ENCODE assay signal across 8 cellular contexts in genomic region chr3:63912768-63913588, GRCh38. TPM values are rescaled to one million over a fixed set of nuclear protein-coding genes. Genes with fewer than 3 reads are reported as not detected.
DNase-seq lines count a peak whose midpoint lies in the region; ATAC-seq and TF ChIP-seq lines count a peak whose summit lies in the region.

No MANE protein-coding gene starts in this region.

- H3K36me3 Mint-ChIP-seq in activated CD8-positive, alpha-beta T cell treated with anti-CD3 and anti-CD28 coated beads, Interleukin-2, amount 10 ng/mL, durations not matched to agents 7 days and 5 days (ENCODE audit: low read depth) = peaks cover 44% of the 10 kb centered on the region
- H3K36me3 Mint-ChIP-seq in endodermal cell (ENCODE audit: low read depth) = peaks cover 42% of the 10 kb centered on the region

- WGBS in endodermal cell (ENCODE audit: insufficient coverage in 1 of 2, insufficient read length in 1 of 2), 2 experiments = 8 to 18% methylated on average over 7 to 41 of the region's 46 CpGs

- DNase-seq in AG08396 (ENCODE audit: low spot score) (peak; percentile 71), endodermal cell (peak; percentile 76), DMS114 treated with DMSO at 0.1 percent for 48 hours (lab: John Stamatoyannopoulos, UW; ENCODE audit: unreplicated experiment) (no peak)
- peak; percentile 51 for DNase-seq in activated CD8-positive, alpha-beta T cell treated with anti-CD3 and anti-CD28 coated beads, Interleukin-2, amount 10 ng/mL, durations not matched to agents 7 days and 5 days
- DNase-seq in stimulated activated CD8-positive, alpha-beta memory T cell treated with anti-CD3 and anti-CD28 coated beads, Interleukin-7, amount 100 ng/mL, for 24 hours (ENCODE audit: low read depth) = peak; percentile 16

- H3K9me3 ChIP-seq in KOPT-K1 (ENCODE audit: insufficient read depth, low read length, poor library complexity, severe bottlenecking) (no peaks in the 10 kb centered on the region), endodermal cell (ENCODE audit: control insufficient read depth, low read length) (no peaks in the 10 kb centered on the region), mucosa of stomach (ENCODE audit: control insufficient read depth, low read length) (no peaks in the 10 kb centered on the region)

- H3K9ac ChIP-seq in endodermal cell (ENCODE audit: extremely low read depth, low read length, poor library complexity, severe bottlenecking) = peak overlapping the region; percentile 47
- peak overlapping the region; percentile 72 for H3K9ac ChIP-seq in mucosa of stomach (ENCODE audit: low read length)

- H3K27ac Mint-ChIP-seq in activated CD8-positive, alpha-beta T cell treated with anti-CD3 and anti-CD28 coated beads, Interleukin-2, amount 10 ng/mL, durations not matched to agents 7 days and 5 days = peak overlapping the region; percentile 92
- H3K27ac Mint-ChIP-seq in endodermal cell = peak overlapping the region; percentile 91

- no peak for TF ChIP-seq CTCF in endodermal cell (conservative IDR thresholded peaks at IDR 0.05)

- H3K4me1 ChIP-seq in endodermal cell (ENCODE audit: control insufficient read depth, insufficient read depth, low read length) = peaks cover 6% of the 10 kb centered on the region
- peaks cover 16% of the 10 kb centered on the region for H3K4me1 ChIP-seq in mucosa of stomach (ENCODE audit: control insufficient read depth, insufficient read depth, low read length)

- CTCF ChIA-PET in activated CD8-positive, alpha-beta T cell treated with anti-CD3 and anti-CD28 coated beads, Interleukin-2, amount 10 ng/mL, durations not matched to agents 7 days and 5 days (lab: Charles Lee) = interaction anchor here (1.4 to 3.6 kb wide), 2 partner anchors 55 to 111 kb away, joined by 3 to 15 read pairs; partner anchors contain the start of gene PSMD6

- H3K27ac ChIP-seq in KOPT-K1 (ENCODE audit: low read depth, low read length, poor library complexity, severe bottlenecking) = peak overlapping the region; percentile 88
- H3K27ac ChIP-seq in endodermal cell (ENCODE audit: low read depth, low read length) = no peak overlapping the region

- peaks cover 53% of the 10 kb centered on the region for H3K4me1 Mint-ChIP-seq in activated CD8-positive, alpha-beta T cell treated with anti-CD3 and anti-CD28 coated beads, Interleukin-2, amount 10 ng/mL, durations not matched to agents 7 days and 5 days (ENCODE audit: low read depth)
- peaks cover 21% of the 10 kb centered on the region for H3K4me1 Mint-ChIP-seq in endodermal cell

- H3K4me3 ChIP-seq in endodermal cell (ENCODE audit: low read length) (peak overlapping the region; percentile 79), mucosa of stomach (ENCODE audit: low read length) (peak overlapping the region; percentile 7)

- ATAC-seq in GM19463 (IDR thresholded peaks at IDR 0.05; ENCODE audit: unreplicated experiment) = peak; percentile 15
- peak; percentile 22 for ATAC-seq in activated CD8-positive, alpha-beta T cell treated with anti-CD3 and anti-CD28 coated beads, Interleukin-2, amount 10 ng/mL, durations not matched to agents 7 days and 5 days

- H3K4me3 Mint-ChIP-seq in activated CD8-positive, alpha-beta T cell treated with anti-CD3 and anti-CD28 coated beads, Interleukin-2, amount 10 ng/mL, durations not matched to agents 7 days and 5 days = peak overlapping the region; percentile 88
- peak overlapping the region; percentile 74 for H3K4me3 Mint-ChIP-seq in endodermal cell

- H3K27me3 Mint-ChIP-seq in activated CD8-positive, alpha-beta T cell treated with anti-CD3 and anti-CD28 coated beads, Interleukin-2, amount 10 ng/mL, durations not matched to agents 7 days and 5 days (ENCODE audit: low read depth) = no peaks in the 10 kb centered on the region
- peaks cover 5% of the 10 kb centered on the region for H3K27me3 Mint-ChIP-seq in endodermal cell (ENCODE audit: insufficient read depth)

- POLR2A ChIA-PET in activated CD8-positive, alpha-beta T cell treated with anti-CD3 and anti-CD28 coated beads, Interleukin-2, amount 10 ng/mL, durations not matched to agents 7 days and 5 days (lab: Charles Lee) = interaction anchor here (0.6 to 1.8 kb wide), 3 partner anchors 15 to 55 kb away, joined by 3 to 9 read pairs (median 4); no protein-coding TSS in a partner anchor

- H3K27me3 ChIP-seq in endodermal cell (ENCODE audit: control insufficient read depth, insufficient read depth, low read length, poor library complexity, severe bottlenecking) (no peaks in the 10 kb centered on the region), mucosa of stomach (ENCODE audit: control insufficient read depth, insufficient read depth, low read length) (no peaks in the 10 kb centered on the region)

- H3K36me3 ChIP-seq in KOPT-K1 (ENCODE audit: insufficient read depth, low read length) (peaks cover 34% of the 10 kb centered on the region), endodermal cell (ENCODE audit: control insufficient read depth, insufficient read depth, low read length) (peaks cover 43% of the 10 kb centered on the region), mucosa of stomach (ENCODE audit: control insufficient read depth, insufficient read depth, low read length) (no peaks in the 10 kb centered on the region)

- no peaks in the 10 kb centered on the region for H3K9me3 Mint-ChIP-seq in activated CD8-positive, alpha-beta T cell treated with anti-CD3 and anti-CD28 coated beads, Interleukin-2, amount 10 ng/mL, durations not matched to agents 7 days and 5 days (ENCODE audit: insufficient read depth)
- peaks cover 2% of the 10 kb centered on the region for H3K9me3 Mint-ChIP-seq in endodermal cell

RNA-seq across cellular contexts. Expression of gene SCAANT1, which starts 0.8 kb away (rescaled TPM):
- total RNA-seq in activated CD8-positive, alpha-beta T cell treated with anti-CD3 and anti-CD28 coated beads, Interleukin-2, amount 10 ng/mL, durations not matched to agents 7 days and 5 days = not detected
- not detected for total RNA-seq in endodermal cell
- not detected for polyA plus RNA-seq in endodermal cell (2013, experiment 1 of 2)
- polyA plus RNA-seq in endodermal cell (2013, experiment 2 of 2) = not detected

RNA-seq across cellular contexts. Expression of gene ATXN7, which starts 49.3 kb away (rescaled TPM):
- 10 to 100 TPM; 35.6 to 40.5 TPM for total RNA-seq in activated CD8-positive, alpha-beta T cell treated with anti-CD3 and anti-CD28 coated beads, Interleukin-2, amount 10 ng/mL, durations not matched to agents 7 days and 5 days
- 10 to 100 TPM; 28.1 to 28.8 TPM for total RNA-seq in endodermal cell
- polyA plus RNA-seq in endodermal cell (2013, experiment 1 of 2) = 13.7 TPM
- 12.5 TPM for polyA plus RNA-seq in endodermal cell (2013, experiment 2 of 2)

RNA-seq across cellular contexts. Expression of gene THOC7, which starts 49.4 kb away (rescaled TPM):
- 10 to 100 TPM; 88.9 to 91.7 TPM for total RNA-seq in activated CD8-positive, alpha-beta T cell treated with anti-CD3 and anti-CD28 coated beads, Interleukin-2, amount 10 ng/mL, durations not matched to agents 7 days and 5 days
- total RNA-seq in endodermal cell = 100 to 1,000 TPM in 1 of 2 donors, 10 to 100 TPM in 1; 91.8 to 103 TPM
- 74.3 TPM for polyA plus RNA-seq in endodermal cell (2013, experiment 1 of 2)
- 82.7 TPM for polyA plus RNA-seq in endodermal cell (2013, experiment 2 of 2)
